29 cellular contexts compared by ENCODE assay signal in genomic region chr11:134159652-134160051, GRCh38.
DNase-seq lines count a peak whose midpoint lies in the region; FAIRE-seq and TF ChIP-seq lines count a peak whose summit lies in the region.
"Had no signal": no experiment of that assay in that cellular context is flagged by ENCODE, and none has a peak within 500 bp of the region (broad histone marks: within the 10 kb centered on the region; RNA-seq: fewer than 3 reads in every experiment).

No MANE protein-coding gene starts in this region.

- DNase-seq in bronchial epithelial cell (ENCODE audit: low read depth), result no peak
- no peak for DNase-seq in glutamatergic neuron
- DNase-seq in osteocyte (ENCODE audit: extremely low spot score, unreplicated experiment), result peak; percentile 78
- DNase-seq in PC-9, result no peak
- no peak for DNase-seq in GM20000 (ENCODE audit: low spot score)
- DNase-seq in stimulated activated CD4-positive, alpha-beta T cell treated with anti-CD3 and anti-CD28 coated beads, Interleukin-4, amount 100 ng/mL, for 4 hours, result no peak
- no peak for DNase-seq in stimulated activated CD4-positive, alpha-beta T cell treated with anti-CD3 and anti-CD28 coated beads, Interleukin-4, amount 100 ng/mL, for 1 hour
- DNase-seq: 8988T; ACHN; BE2C; C1 segment of cervical spinal cord; CD4-positive, alpha-beta memory T cell; CD4-positive, CD25-positive, alpha-beta regulatory T cell; CD8-positive, alpha-beta memory T cell; COR-L47; DMS 273 treated with DMSO at 0.1 percent for 48 hours; DMS153; DMS53; DMS79; DND-41; EL; GDM1 had no signal

- no peaks in the 10 kb centered on the region for H3F3A ChIP-seq in PC-9 (ENCODE audit: insufficient read depth, low read depth)

- H2AFZ ChIP-seq in PC-9, result no peak overlapping the region

- BruUV-seq in PC-9 (replicated peaks; lab: Mats Ljungman, UMichigan), result no TSS peak

- peaks cover 14% of the 10 kb centered on the region for H3K27me3 Mint-ChIP-seq in glutamatergic neuron (ENCODE audit: unreplicated experiment)
- H3K27me3 Mint-ChIP-seq in osteocyte (ENCODE audit: unreplicated experiment), result no peaks in the 10 kb centered on the region
- H3K27me3 Mint-ChIP-seq: CD4-positive, alpha-beta memory T cell; CD4-positive, CD25-positive, alpha-beta regulatory T cell; CD8-positive, alpha-beta memory T cell had no signal

- H3K4me1 ChIP-seq in PC-9 (replicated peaks; ENCODE audit: insufficient read depth), result no peaks in the 10 kb centered on the region
- H3K4me1 ChIP-seq: BE2C, BLaER1 had no signal

- H3K36me3 ChIP-seq in bronchial epithelial cell (ENCODE audit: control insufficient read depth, insufficient read depth, low read length) (peaks cover 4% of the 10 kb centered on the region), PC-9 (ENCODE audit: low read depth) (peaks cover 4% of the 10 kb centered on the region; the same call in 1 of the 2 replicates)

- H3K27ac ChIP-seq in VCaP (peak overlapping the region; percentile 75; the same call in 1 of the 2 replicates), PC-9 (no peak overlapping the region)
- H3K27ac ChIP-seq: BLaER1 had no signal

- H3K9me2 ChIP-seq in PC-9 (ENCODE audit: insufficient read depth), result no peaks in the 10 kb centered on the region

- no peak for TF ChIP-seq CTCF in VCaP (conservative IDR thresholded peaks at IDR 0.05)
- TF ChIP-seq CTCF in bronchial epithelial cell (IDR thresholded peaks at IDR 0.05; ENCODE audit: insufficient read depth, low read length, severe bottlenecking), result no peak
- TF ChIP-seq CTCF in glutamatergic neuron (IDR thresholded peaks at IDR 0.05; ENCODE audit: partially characterized antibody, unreplicated experiment), result no peak
- TF ChIP-seq CTCF in osteocyte (IDR thresholded peaks at IDR 0.05), result no peak
- TF ChIP-seq CTCF in PC-9 (conservative IDR thresholded peaks at IDR 0.05), result no peak
- TF ChIP-seq CTCF in GM20000 (IDR thresholded peaks at IDR 0.05; ENCODE audit: extremely low read depth, missing control alignments), result no peak

- no peak overlapping the region for H3K4me2 ChIP-seq in PC-9
- H3K4me2 ChIP-seq: BLaER1 had no signal

- H3K27me3 ChIP-seq in bronchial epithelial cell (ENCODE audit: control insufficient read depth, insufficient read depth, low read length), result no peaks in the 10 kb centered on the region
- no peaks in the 10 kb centered on the region for H3K27me3 ChIP-seq in PC-9 (ENCODE audit: insufficient read depth, low read depth)
- H3K27me3 ChIP-seq: BE2C, BLaER1 had no signal

- CTCF ChIA-PET in PC-9 (lab: Charles Lee), result no interaction called here

- FAIRE-seq in bronchial epithelial cell (lab: Jason Lieb, UNC), result peak; percentile 85
- FAIRE-seq: A204.1, GM12878, GM12892, GM18507 had no signal

- no peaks in the 10 kb centered on the region for H3K79me2 ChIP-seq in PC-9 (ENCODE audit: low read depth)

- H3K4me3 ChIP-seq in bronchial epithelial cell (ENCODE audit: low read depth, low read length) (no peak overlapping the region), PC-9 (no peak overlapping the region)
- H3K4me3 ChIP-seq: BLaER1, GM12878 had no signal

- no peaks in the 10 kb centered on the region for H4K20me1 ChIP-seq in PC-9 (ENCODE audit: insufficient read depth)

- H3K27ac Mint-ChIP-seq in glutamatergic neuron (ENCODE audit: unreplicated experiment) (peak overlapping the region; percentile 22), osteocyte (ENCODE audit: unreplicated experiment) (no peak overlapping the region)
- H3K27ac Mint-ChIP-seq: CD14-positive monocyte; CD4-positive, CD25-positive, alpha-beta regulatory T cell had no signal

- intact Hi-C loops in PC-9 (cut with micrococcal nuclease; ENCODE audit: unreplicated experiment), result no loop called here

- H3K4me1 Mint-ChIP-seq in glutamatergic neuron (ENCODE audit: low read depth, unreplicated experiment), result peaks cover 4% of the 10 kb centered on the region
- no peaks in the 10 kb centered on the region for H3K4me1 Mint-ChIP-seq in osteocyte (ENCODE audit: unreplicated experiment)
- H3K4me1 Mint-ChIP-seq: CD14-positive monocyte; CD8-positive, alpha-beta memory T cell had no signal

- no peak overlapping the region for H3K4me3 Mint-ChIP-seq in glutamatergic neuron (ENCODE audit: unreplicated experiment)
- H3K4me3 Mint-ChIP-seq in osteocyte (ENCODE audit: unreplicated experiment), result no peak overlapping the region
- H3K4me3 Mint-ChIP-seq: CD14-positive monocyte; CD4-positive, alpha-beta memory T cell; CD4-positive, CD25-positive, alpha-beta regulatory T cell; CD8-positive, alpha-beta memory T cell had no signal

- POLR2A ChIA-PET in PC-9 (lab: Charles Lee; ENCODE audit: unreplicated experiment), result no interaction called here

- peaks cover 19% of the 10 kb centered on the region for H3K9me3 Mint-ChIP-seq in glutamatergic neuron (ENCODE audit: unreplicated experiment)
- H3K9me3 Mint-ChIP-seq in osteocyte (ENCODE audit: unreplicated experiment), result no peaks in the 10 kb centered on the region
- H3K9me3 Mint-ChIP-seq: CD4-positive, alpha-beta memory T cell; CD4-positive, CD25-positive, alpha-beta regulatory T cell; CD8-positive, alpha-beta memory T cell had no signal

- H3K36me3 Mint-ChIP-seq in glutamatergic neuron (ENCODE audit: unreplicated experiment) (peaks cover 29% of the 10 kb centered on the region), osteocyte (ENCODE audit: unreplicated experiment) (peaks cover 43% of the 10 kb centered on the region)

- no peaks in the 10 kb centered on the region for H3K9me3 ChIP-seq in PC-9 (ENCODE audit: insufficient read depth, low read depth)
- H3K9me3 ChIP-seq: BLaER1 had no signal
